ENCODE assay signal across 8 cellular contexts in the genomic region with DNA sequence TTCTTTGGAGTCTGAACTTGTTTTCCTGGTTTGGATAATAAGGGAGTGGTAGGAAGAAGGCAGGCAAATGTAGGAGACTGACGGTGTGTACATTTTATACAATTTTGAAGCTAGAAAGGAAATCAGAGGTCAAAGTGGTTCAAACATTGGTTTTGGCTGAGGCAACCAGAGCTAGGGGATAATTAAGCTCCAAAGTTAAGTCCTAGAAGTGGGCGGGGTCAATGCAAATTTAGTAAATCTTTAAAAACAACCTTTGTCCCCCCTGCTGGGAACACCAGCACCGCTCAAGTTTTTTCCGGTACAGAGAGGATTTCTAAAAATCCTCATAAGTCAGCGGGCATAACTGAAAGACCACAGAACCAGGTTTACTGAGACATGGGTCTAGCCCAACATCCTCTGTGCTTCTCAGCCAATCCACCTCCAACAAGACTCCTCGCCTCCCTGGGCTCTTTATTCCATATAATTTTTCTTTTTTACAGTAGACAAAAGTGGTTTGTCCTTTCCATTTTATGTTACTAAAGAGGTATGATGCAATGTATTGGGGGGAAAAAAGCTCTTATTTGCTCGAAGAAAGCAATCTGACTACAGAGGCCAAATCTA. TPM values are rescaled to one million over a fixed set of nuclear protein-coding genes. Genes with fewer than 3 reads are reported as not detected.
A peak's percentile ranks its signal among the peaks of the same experiment; 100 is the strongest.
DNase-seq lines count a peak whose midpoint lies in the region; ATAC-seq and TF ChIP-seq lines count a peak whose summit lies in the region.

No MANE protein-coding gene starts in this region.

- TF ChIP-seq CTCF in SU-DHL-6 (IDR thresholded peaks at IDR 0.05; ENCODE audit: insufficient read depth, low read length, poor library complexity, severe bottlenecking) = no peak

- peaks cover 14% of the 10 kb centered on the region; the same call in 1 of the 2 replicates for H3F3A ChIP-seq in SU-DHL-6 (ENCODE audit: insufficient read depth)

- H3K9ac ChIP-seq in BLaER1 (peak overlapping the region; percentile 94), SU-DHL-6 (ENCODE audit: low read length) (peak overlapping the region; percentile 80), mucosa of rectum (ENCODE audit: low read depth in 1 of 2, low read length in 2 of 2) (peak overlapping the region; percentile 94 to 96)

- H3K79me2 ChIP-seq in SU-DHL-6 (ENCODE audit: insufficient read depth, low read length) = peaks cover 82% of the 10 kb centered on the region

- 1 to 4% methylated on average over 7 of the region's 7 CpGs for WGBS in aorta, 2 donors

- peak overlapping the region; percentile 99 for H3K4me2 ChIP-seq in BLaER1
- H3K4me2 ChIP-seq in SU-DHL-6 (ENCODE audit: low read depth, low read length, poor library complexity, severe bottlenecking) = peak overlapping the region; percentile 99

- H3K27ac ChIP-seq in BLaER1 (peak overlapping the region; percentile 95; the same call in 1 of the 2 replicates), SU-DHL-6 (ENCODE audit: low read depth, low read length) (peak overlapping the region; percentile 88), mucosa of rectum (ENCODE audit: low read depth in 2 of 2, low read length in 2 of 2) (peak overlapping the region; percentile 94 to 96), aorta (ENCODE audit: low read depth in 1 of 2, low read length in 2 of 2) (peak overlapping the region in 1 of 2 donors; percentile 71)

- peak; percentile 11 for DNase-seq in effector CD4-positive, alpha-beta T cell
- no peak for DNase-seq in aorta

- no peak overlapping the region for H2AFZ ChIP-seq in SU-DHL-6 (ENCODE audit: low read depth, low read length, severe bottlenecking)

- ATAC-seq in GM21447 (IDR thresholded peaks at IDR 0.05; ENCODE audit: unreplicated experiment) (peak; percentile 26), aorta (ENCODE audit: low FRiP score) (no peak), HG03025 (IDR thresholded peaks at IDR 0.05; ENCODE audit: low FRiP score, unreplicated experiment) (no peak), GM21529 (IDR thresholded peaks at IDR 0.05; ENCODE audit: unreplicated experiment) (no peak)

- H4K20me1 ChIP-seq in BLaER1 (peaks cover 58% of the 10 kb centered on the region), SU-DHL-6 (ENCODE audit: low read depth, low read length) (peaks cover 17% of the 10 kb centered on the region)

- intact Hi-C loops in aorta (cut with DNase I) = no loop called here

- H3K36me3 ChIP-seq in BLaER1 = peaks cover 17% of the 10 kb centered on the region; the same call in 1 of the 2 replicates
- peaks cover 26% of the 10 kb centered on the region; the same call in 1 of the 2 replicates for H3K36me3 ChIP-seq in SU-DHL-6 (ENCODE audit: low read length)
- H3K36me3 ChIP-seq in mucosa of rectum (ENCODE audit: control insufficient read depth in 2 of 2, insufficient read depth in 2 of 2, low read length in 2 of 2) = peaks cover 5 to 7% of the 10 kb centered on the region in 2 donors
- no peaks in the 10 kb centered on the region for H3K36me3 ChIP-seq in aorta (ENCODE audit: control insufficient read depth in 1 of 2, insufficient read depth in 2 of 2, low read length in 1 of 2)

- no peaks in the 10 kb centered on the region for H3K27me3 ChIP-seq in BLaER1
- no peaks in the 10 kb centered on the region for H3K27me3 ChIP-seq in SU-DHL-6 (ENCODE audit: low read length)
- H3K27me3 ChIP-seq in mucosa of rectum (ENCODE audit: control insufficient read depth in 2 of 2, insufficient read depth in 2 of 2, low read length in 2 of 2) = no peaks in the 10 kb centered on the region
- no peaks in the 10 kb centered on the region for H3K27me3 ChIP-seq in aorta (ENCODE audit: control insufficient read depth in 1 of 2, insufficient read depth in 2 of 2, low read length in 1 of 2)

- no peaks in the 10 kb centered on the region for H3K9me3 ChIP-seq in BLaER1
- H3K9me3 ChIP-seq in SU-DHL-6 (ENCODE audit: insufficient read depth, low read length) = no peaks in the 10 kb centered on the region
- no peaks in the 10 kb centered on the region for H3K9me3 ChIP-seq in mucosa of rectum (ENCODE audit: control insufficient read depth in 2 of 2, low read length in 2 of 2)
- H3K9me3 ChIP-seq in aorta (ENCODE audit: control insufficient read depth, low read length) = no peaks in the 10 kb centered on the region

- H3K4me1 ChIP-seq in BLaER1 (peaks cover 49% of the 10 kb centered on the region), mucosa of rectum (ENCODE audit: control insufficient read depth in 2 of 2, insufficient read depth in 2 of 2, low read length in 2 of 2) (peaks cover 21 to 28% of the 10 kb centered on the region in 2 donors), aorta (ENCODE audit: control insufficient read depth in 1 of 2, insufficient read depth in 2 of 2, low read length in 2 of 2) (peaks cover 0 to 1% of the 10 kb centered on the region in 2 donors)

- H3K4me3 ChIP-seq in BLaER1 (peak overlapping the region; percentile 85), SU-DHL-6 (ENCODE audit: insufficient read depth, low read length, poor library complexity, severe bottlenecking) (peak overlapping the region; percentile 69), mucosa of rectum (ENCODE audit: low read length in 2 of 2) (peak overlapping the region; percentile 89 to 90), aorta (ENCODE audit: low read length in 2 of 2) (peak overlapping the region; percentile 72 to 88)

- H3K9me2 ChIP-seq in SU-DHL-6 (replicated peaks; ENCODE audit: insufficient read depth, low read length) = no peaks in the 10 kb centered on the region

RNA-seq across cellular contexts. Expression of a gene that starts 1.7 kb away (rescaled TPM):
- total RNA-seq in aorta = 100 to 1,000 TPM; 107 to 118 TPM
- 10 to 100 TPM; 71.7 to 80.9 TPM for polyA plus RNA-seq in aorta

RNA-seq across cellular contexts. Expression of a gene that starts 2.0 kb away (rescaled TPM):
- total RNA-seq in aorta = 10 to 100 TPM; 18.7 to 24.2 TPM
- polyA plus RNA-seq in aorta = 10 to 100 TPM; 15.6 to 24.5 TPM
